15 cellular contexts compared by ENCODE assay signal in genomic region chr5:133785182-133785581, GRCh38.
A peak's percentile ranks its signal among the peaks of the same experiment; 100 is the strongest.
DNase-seq lines count a peak whose midpoint lies in the region; ATAC-seq and TF ChIP-seq lines count a peak whose summit lies in the region.
"Had no signal": no experiment of that assay in that cellular context is flagged by ENCODE, and none has a peak within 500 bp of the region (broad histone marks: within the 10 kb centered on the region; RNA-seq: fewer than 3 reads in every experiment).

No MANE protein-coding gene starts in this region.

- no peak overlapping the region for H2BK120ac ChIP-seq in H9 (ENCODE audit: low read depth, low read length, poor library complexity, severe bottlenecking)

- peaks cover 3% of the 10 kb centered on the region; the same call in 1 of the 2 replicates for H3K4me1 ChIP-seq in H9 (ENCODE audit: insufficient read depth, low read length)
- no peaks in the 10 kb centered on the region for H3K4me1 ChIP-seq in PC-3 (ENCODE audit: insufficient read depth, low read length)
- H3K4me1 ChIP-seq: SJCRH30 had no signal

- H2BK15ac ChIP-seq in H9 (ENCODE audit: low read depth, low read length): no peak overlapping the region

- no peaks in the 10 kb centered on the region for H3K79me1 ChIP-seq in H9 (ENCODE audit: insufficient read depth, low read depth, low read length, poor library complexity, severe bottlenecking)

- no peak overlapping the region for H3T11ph ChIP-seq in H9 (ENCODE audit: low read length)

- CTCF ChIA-PET in PC-3 (lab: Charles Lee): no interaction called here

- no peak overlapping the region for H4K5ac ChIP-seq in H9 (ENCODE audit: insufficient read length, low read depth, low read length)

- H3K27ac Mint-ChIP-seq in H9: no peak overlapping the region

- no peaks in the 10 kb centered on the region for H3K23me2 ChIP-seq in H9 (ENCODE audit: insufficient read length, low read depth, low read length, poor library complexity, severe bottlenecking)

- H2AK5ac ChIP-seq in H9 (ENCODE audit: insufficient read length, low read length): no peak overlapping the region

- no peak overlapping the region for H4K91ac ChIP-seq in H9 (ENCODE audit: insufficient read length, low read depth, low read length)

- no peak overlapping the region for H3K4me2 ChIP-seq in H9 (ENCODE audit: insufficient read depth, insufficient read length, low read length)
- H3K4me2 ChIP-seq in PC-3 (ENCODE audit: low read length): no peak overlapping the region

- no peak overlapping the region for H3K9ac ChIP-seq in H9 (ENCODE audit: extremely low read depth, insufficient read length, low read length)
- no peak overlapping the region for H3K9ac ChIP-seq in PC-3 (ENCODE audit: low read length)

- WGBS in H9 (ENCODE audit: extremely low coverage, insufficient read length, low lambda C conversion rate): no CpG with 5 or more reads among the region's 3 CpGs

- H3K9me3 ChIP-seq in H9 (ENCODE audit: control insufficient read depth, low read depth, low read length): no peaks in the 10 kb centered on the region
- H3K9me3 ChIP-seq in PC-3 (ENCODE audit: low read length): no peaks in the 10 kb centered on the region
- H3K9me3 ChIP-seq: SJCRH30 had no signal

- H3K56ac ChIP-seq in H9 (ENCODE audit: insufficient read length, low read depth, low read length): no peak overlapping the region

- H3K23ac ChIP-seq in H9 (ENCODE audit: insufficient read length, low read depth, low read length): no peak overlapping the region

- H3K4me3 Mint-ChIP-seq in H9: no peak overlapping the region

- H3K27ac ChIP-seq in 22Rv1 (no peak overlapping the region), H9 (ENCODE audit: insufficient read length, low read depth, low read length) (no peak overlapping the region), PC-3 (ENCODE audit: low read length) (no peak overlapping the region)
- H3K27ac ChIP-seq: SJCRH30 had no signal

- no peak overlapping the region for H3K4me3 ChIP-seq in PC-3 (ENCODE audit: low read length)
- H3K4me3 ChIP-seq: SJCRH30 had no signal

- ATAC-seq in PC-3 (no peak), Right ventricle myocardium superior (ENCODE audit: poor library complexity) (no peak)

- H3K79me2 ChIP-seq in H9 (ENCODE audit: insufficient read depth, low read length) (no peaks in the 10 kb centered on the region), PC-3 (ENCODE audit: low read length) (no peaks in the 10 kb centered on the region)

- POLR2A ChIA-PET in PC-3 (lab: Charles Lee; ENCODE audit: unreplicated experiment): no interaction called here

- no peaks in the 10 kb centered on the region; a peak in 1 of 5 replicates for H3K9me3 Mint-ChIP-seq in H9

- no peaks in the 10 kb centered on the region for H3F3A ChIP-seq in PC-3 (ENCODE audit: low read length, unreplicated experiment)

- no peak overlapping the region for H2BK20ac ChIP-seq in H9 (ENCODE audit: low read depth, low read length, poor library complexity, severe bottlenecking)

- peaks cover 13 to 18% of the 10 kb centered on the region in 2 experiments for H3K4me1 Mint-ChIP-seq in H9

- H4K20me1 ChIP-seq in H9 (ENCODE audit: control insufficient read depth, insufficient read depth, insufficient read length) (no peaks in the 10 kb centered on the region), PC-3 (ENCODE audit: low read length) (no peaks in the 10 kb centered on the region)

- no peaks in the 10 kb centered on the region for H3K9me2 ChIP-seq in PC-3 (replicated peaks; ENCODE audit: low read length)

- no peak overlapping the region for H2BK12ac ChIP-seq in H9 (ENCODE audit: insufficient read length, low read depth, low read length)

- intact Hi-C loops in PC-3 (cut with micrococcal nuclease) (no loop called here), Right ventricle myocardium superior (cut with DNase I) (no loop called here)

- H3K4ac ChIP-seq in H9 (ENCODE audit: low read depth, low read length): no peak overlapping the region

- DNase-seq in H9 (peak; percentile 42), PC-3 (peak; percentile 2), iPS-NIHi7 (ENCODE audit: extremely low spot score) (peak; percentile 68), NCI-H1436 treated with DMSO at 0.1 percent for 48 hours (lab: John Stamatoyannopoulos, UW) (no peak), dedifferentiated amniotic fluid mesenchymal stem cell (ENCODE audit: extremely low spot score) (no peak), Right ventricle myocardium superior (no peak), NOMO-1 treated with DMSO at 0.1 percent for 48 hours (lab: John Stamatoyannopoulos, UW; ENCODE audit: unreplicated experiment) (no peak)
- DNase-seq: C1 segment of cervical spinal cord, DMS 273 treated with DMSO at 0.1 percent for 48 hours, NCI-H1092, NCI-H1694, NCI-H446, NCI-H748 treated with DMSO at 0.1 percent for 48 hours, SJCRH30 had no signal

- no peak overlapping the region for H4K8ac ChIP-seq in H9 (replicated peaks; ENCODE audit: insufficient read length, low read depth, low read length)

- H3K36me3 ChIP-seq in PC-3 (ENCODE audit: low read depth, low read length): no peaks in the 10 kb centered on the region
- H3K36me3 ChIP-seq: SJCRH30 had no signal

- no peak overlapping the region for H3K18ac ChIP-seq in H9 (ENCODE audit: insufficient read length, low read depth, low read length)

- H3K36me3 Mint-ChIP-seq in H9 (ENCODE audit: insufficient read depth in 1 of 3, low read depth in 3 of 3): no peaks in the 10 kb centered on the region

- peak; percentile 43 for TF ChIP-seq CTCF in 22Rv1 (IDR thresholded peaks at IDR 0.05)
- peak; percentile 59 for TF ChIP-seq CTCF in H9 (conservative IDR thresholded peaks at IDR 0.05)
- TF ChIP-seq CTCF in PC-3 (conservative IDR thresholded peaks at IDR 0.05; ENCODE audit: low read depth, low read length): peak; percentile 30; the same call in 1 of the 2 replicates

- no peak overlapping the region for H2BK5ac ChIP-seq in H9 (ENCODE audit: insufficient read length, low read length)

- no peak overlapping the region for H3K14ac ChIP-seq in H9 (ENCODE audit: insufficient read depth, low read length)

- peaks cover 16% of the 10 kb centered on the region for H3K27me3 Mint-ChIP-seq in H9 (ENCODE audit: low read depth)

- BruUV-seq in PC-3 (replicated peaks; lab: Mats Ljungman, UMichigan): no TSS peak

- H2AFZ ChIP-seq in H9 (ENCODE audit: low read length) (no peak overlapping the region), PC-3 (ENCODE audit: low read length) (no peak overlapping the region)

- H3K27me3 ChIP-seq in H9 (ENCODE audit: insufficient read depth, low read length) (no peaks in the 10 kb centered on the region), PC-3 (ENCODE audit: low read length) (no peaks in the 10 kb centered on the region)
- H3K27me3 ChIP-seq: SJCRH30 had no signal

Comparison
In these comparisons a context has a peak if more than half of its experiments do, and no peak if none do; other contexts are left out.
1. DNase-seq: peak in H9 (single experiment), PC-3 (single experiment) and iPS-NIHi7 (single experiment); none in NCI-H1436 treated with DMSO at 0.1 percent for 48 hours (single experiment), dedifferentiated amniotic fluid mesenchymal stem cell (single experiment), Right ventricle myocardium superior (single experiment) and NOMO-1 treated with DMSO at 0.1 percent for 48 hours (single experiment).
2. Peak in every context shown above with its lines, with median percentiles within 50 percentile points of each other: CTCF ChIP-seq.